ENCODE assay signal across 12 cellular contexts in the genomic region with DNA sequence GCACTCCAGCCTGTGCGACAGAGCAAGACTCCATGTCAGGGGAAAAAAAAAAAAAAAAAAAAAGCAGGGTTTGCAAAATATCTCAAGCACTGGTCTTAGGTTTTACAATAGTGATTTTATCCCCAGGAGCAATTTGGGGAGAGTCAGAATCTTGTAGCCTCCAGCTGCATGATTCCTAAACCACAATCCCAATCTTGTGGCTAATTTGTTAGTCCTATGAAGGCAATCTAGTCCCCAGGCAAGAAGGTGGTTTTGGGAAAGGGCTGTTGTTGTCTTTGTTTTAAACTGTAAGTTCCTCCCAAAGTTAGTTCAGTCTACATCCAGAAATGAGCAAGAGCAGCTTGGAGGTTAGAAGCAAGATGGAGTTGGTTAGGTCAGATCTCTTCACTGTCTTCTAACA.
"Had no signal": no experiment of that assay in that cellular context is flagged by ENCODE, and none has a peak within 500 bp of the region (broad histone marks: within the 10 kb centered on the region; RNA-seq: fewer than 3 reads in every experiment).

No MANE protein-coding gene starts in this region.

- ATAC-seq: naive thymus-derived CD4-positive, alpha-beta T cell; stimulated activated naive CD8-positive, alpha-beta T cell treated with anti-CD3 and anti-CD28 coated beads, Interleukin-15, Interleukin-2, amounts not matched to agents 100 U/mL and 50 U/mL, for 24 hours had no signal

- H3K27me3 Mint-ChIP-seq: dendritic cell treated with granulocyte-macrophage colony-stimulating factor and Interleukin-4, amounts not matched to agents 40 ng/mL and 50 ng/mL, for 4 days; naive thymus-derived CD4-positive, alpha-beta T cell had no signal

- H3K27ac Mint-ChIP-seq: dendritic cell treated with granulocyte-macrophage colony-stimulating factor and Interleukin-4, amounts not matched to agents 40 ng/mL and 50 ng/mL, for 4 days had no signal

- H3K4me3 Mint-ChIP-seq: dendritic cell treated with granulocyte-macrophage colony-stimulating factor and Interleukin-4, amounts not matched to agents 40 ng/mL and 50 ng/mL, for 4 days; neural crest cell had no signal

- H3K9me3 ChIP-seq: esophagus squamous epithelium, sigmoid colon, tibial artery, upper lobe of left lung, uterus had no signal

- H3K9me3 Mint-ChIP-seq: dendritic cell treated with granulocyte-macrophage colony-stimulating factor and Interleukin-4, amounts not matched to agents 40 ng/mL and 50 ng/mL, for 4 days; immature natural killer cell; naive thymus-derived CD4-positive, alpha-beta T cell; neural crest cell had no signal

- DNase-seq: esophagus squamous epithelium; foreskin keratinocyte; immature natural killer cell; naive thymus-derived CD4-positive, alpha-beta T cell; posterior cingulate gyrus; sigmoid colon; stimulated activated naive CD8-positive, alpha-beta T cell treated with anti-CD3 and anti-CD28 coated beads, Interleukin-15, Interleukin-2, amounts not matched to agents 100 U/mL and 50 U/mL, for 24 hours; tibial artery; upper lobe of left lung; uterus had no signal
